ENCODE assay signal across 11 cellular contexts in genomic region chr14:26984318-26985177, GRCh38.
A peak's percentile ranks its signal among the peaks of the same experiment; 100 is the strongest.
DNase-seq lines count a peak whose midpoint lies in the region; ATAC-seq and TF ChIP-seq lines count a peak whose summit lies in the region.
"Had no signal": no experiment of that assay in that cellular context is flagged by ENCODE, and none has a peak within 500 bp of the region (broad histone marks: within the 10 kb centered on the region; RNA-seq: fewer than 3 reads in every experiment).

No MANE protein-coding gene starts in this region.

- peak; percentile 6 for DNase-seq in DMS79 (lab: John Stamatoyannopoulos, UW)
- no peak for DNase-seq in DMS79 treated with DMSO at 0.1 percent for 48 hours (lab: John Stamatoyannopoulos, UW)
- DNase-seq in HL-60 (ENCODE audit: low read depth in 1 of 2, low spot score in 1 of 2): peak; percentile 3 to 19
- peak; percentile 83 for DNase-seq in NCI-H82 (lab: John Stamatoyannopoulos, UW)
- peak in 45 of 61 donors; percentile 1 to 76 (median 23) for DNase-seq in caudate nucleus (lab: John Stamatoyannopoulos, UW)
- peak; percentile 50 for DNase-seq in left lobe of liver (ENCODE audit: low spot score)
- DNase-seq in type B pancreatic cell (ENCODE audit: extremely low spot score, unreplicated experiment): no peak

- H3K9me3 Mint-ChIP-seq in type B pancreatic cell: peaks cover 5% of the 10 kb centered on the region

- peak; percentile 54 for TF ChIP-seq CTCF in HL-60 (IDR thresholded peaks at IDR 0.05; ENCODE audit: insufficient read depth, low read length)
- TF ChIP-seq CTCF in type B pancreatic cell (conservative IDR thresholded peaks at IDR 0.05): peak; percentile 89

- H3K27ac Mint-ChIP-seq in type B pancreatic cell: no peak overlapping the region
- H3K27ac Mint-ChIP-seq: activated naive CD4-positive, alpha-beta T cell treated with anti-CD3 and anti-CD28 coated beads, Interleukin-2, amount 50 U/mL, for 24 hours; stimulated activated naive CD8-positive, alpha-beta T cell treated with anti-CD3 and anti-CD28 coated beads, Interleukin-15, Interleukin-2, amounts not matched to agents 100 ng/mL and 50 ng/mL, for 24 hours had no signal

- H3K4me3 ChIP-seq in HL-60 (replicated peaks; ENCODE audit: insufficient read depth, low read length): no peak overlapping the region
- H3K4me3 ChIP-seq: BLaER1 had no signal

- H3K27ac ChIP-seq in HL-60 (replicated peaks) (no peak overlapping the region), caudate nucleus (ENCODE audit: low read depth, low read length) (no peak overlapping the region)
- H3K27ac ChIP-seq: BLaER1 had no signal

- peaks cover 10% of the 10 kb centered on the region for H3K27me3 Mint-ChIP-seq in type B pancreatic cell
- H3K27me3 Mint-ChIP-seq: activated naive CD4-positive, alpha-beta T cell treated with anti-CD3 and anti-CD28 coated beads, Interleukin-2, amount 50 U/mL, for 24 hours; stimulated activated naive CD8-positive, alpha-beta T cell treated with anti-CD3 and anti-CD28 coated beads, Interleukin-15, Interleukin-2, amounts not matched to agents 100 ng/mL and 50 ng/mL, for 24 hours had no signal

- peak overlapping the region; percentile 2 for H3K4me3 Mint-ChIP-seq in type B pancreatic cell
- H3K4me3 Mint-ChIP-seq: activated naive CD4-positive, alpha-beta T cell treated with anti-CD3 and anti-CD28 coated beads, Interleukin-2, amount 50 U/mL, for 24 hours; stimulated activated naive CD8-positive, alpha-beta T cell treated with anti-CD3 and anti-CD28 coated beads, Interleukin-15, Interleukin-2, amounts not matched to agents 100 ng/mL and 50 ng/mL, for 24 hours had no signal

- H3K4me1 Mint-ChIP-seq in type B pancreatic cell (ENCODE audit: unreplicated experiment): peaks cover 13% of the 10 kb centered on the region
- H3K4me1 Mint-ChIP-seq: activated naive CD4-positive, alpha-beta T cell treated with anti-CD3 and anti-CD28 coated beads, Interleukin-2, amount 50 U/mL, for 24 hours had no signal

- peak; percentile 91 for ATAC-seq in left lobe of liver
- ATAC-seq in HG02588 (IDR thresholded peaks at IDR 0.05; ENCODE audit: unreplicated experiment): no peak

- H3K27me3 ChIP-seq in HL-60 (ENCODE audit: insufficient read depth, poor library complexity, severe bottlenecking): no peaks in the 10 kb centered on the region
- H3K27me3 ChIP-seq: BLaER1 had no signal

- H3K36me3 Mint-ChIP-seq in type B pancreatic cell: no peaks in the 10 kb centered on the region
- H3K36me3 Mint-ChIP-seq: activated naive CD4-positive, alpha-beta T cell treated with anti-CD3 and anti-CD28 coated beads, Interleukin-2, amount 50 U/mL, for 24 hours had no signal

Comparison
In these comparisons a context has a peak if more than half of its experiments do, and no peak if none do; other contexts are left out.
1. DNase-seq: peak in DMS79 (single experiment), HL-60 (2 of 2), NCI-H82 (single experiment), caudate nucleus (45 of 61) and left lobe of liver (single experiment); none in DMS79 treated with DMSO at 0.1 percent for 48 hours (single experiment) and type B pancreatic cell (single experiment).